ENCODE assay signal across 1 cellular context in genomic region chr1:150106331-150106730, GRCh38.
TF ChIP-seq lines count a peak whose summit lies in the region.

No MANE protein-coding gene starts in this region.

TF ChIP-seq in IMR-90, 13 proteins besides CTCF, POLR2A, EP300 and RAD21:
- TF ChIP-seq NFE2L2 (IDR thresholded peaks at IDR 0.05; ENCODE audit: low read depth, low read length) (no peak), MXI1 (IDR thresholded peaks at IDR 0.05; ENCODE audit: borderline replicate concordance, low read depth, low read length) (no peak), MAFK (IDR thresholded peaks at IDR 0.05; ENCODE audit: low read depth, low read length) (no peak), MAZ (IDR thresholded peaks at IDR 0.05; ENCODE audit: borderline replicate concordance, low read depth, low read length) (no peak), BHLHE40 (IDR thresholded peaks at IDR 0.05; ENCODE audit: low read depth, low read length) (no peak), CEBPB (IDR thresholded peaks at IDR 0.05; ENCODE audit: low read depth, low read length) (no peak), USF2 (IDR thresholded peaks at IDR 0.05; ENCODE audit: low read depth, low read length) (no peak), RCOR1 (IDR thresholded peaks at IDR 0.05; ENCODE audit: insufficient replicate concordance, low read length) (no peak)
